9 cellular contexts compared by ENCODE assay signal in the genomic region with DNA sequence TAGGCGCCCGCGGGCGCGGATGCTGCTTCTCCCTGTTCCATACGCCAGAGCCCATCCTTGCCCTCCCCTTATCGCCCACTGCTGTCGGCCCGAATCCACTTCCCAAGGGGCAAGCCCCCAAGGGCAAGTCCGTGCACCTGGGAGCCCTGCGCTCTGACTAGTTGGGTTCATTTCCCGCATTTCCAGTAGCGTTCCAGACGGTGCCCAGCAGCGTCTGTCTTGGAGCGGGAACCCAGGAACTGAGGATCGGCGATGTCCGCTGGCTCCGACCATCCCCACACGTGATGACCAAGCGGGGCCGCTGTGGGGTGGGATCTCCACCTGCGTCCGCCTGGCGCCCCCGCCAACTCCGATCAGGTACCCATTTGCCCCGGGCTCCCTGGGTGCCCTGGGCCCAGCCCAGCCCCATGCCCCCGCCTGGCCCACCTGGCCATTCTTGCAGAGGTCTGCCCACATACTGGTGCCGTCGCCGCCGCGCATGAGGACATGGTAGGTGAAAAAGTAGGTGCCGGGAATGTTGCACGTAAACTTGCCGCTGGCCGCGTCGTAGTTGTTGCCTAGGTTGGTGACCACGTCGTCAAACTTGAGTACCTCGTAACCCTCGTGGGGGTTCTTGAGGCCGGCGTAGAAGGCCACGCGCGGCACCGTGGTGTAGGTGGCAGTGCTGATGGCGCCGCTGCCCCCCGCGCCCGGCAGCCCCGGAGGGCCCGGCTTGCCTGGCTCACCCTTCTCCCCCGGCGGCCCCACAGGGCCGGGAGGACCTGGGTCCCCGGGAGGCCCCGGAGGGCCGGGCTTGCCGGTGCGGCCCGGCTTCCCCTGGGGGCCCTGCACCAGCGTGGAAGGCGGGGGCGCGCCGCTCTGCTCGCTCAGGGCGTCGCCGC. TPM values are rescaled to one million over a fixed set of nuclear protein-coding genes. Genes with fewer than 3 reads are reported as not detected.
DNase-seq lines count a peak whose midpoint lies in the region; ATAC-seq and TF ChIP-seq lines count a peak whose summit lies in the region.
"Had no signal": no experiment of that assay in that cellular context is flagged by ENCODE, and none has a peak within 500 bp of the region (broad histone marks: within the 10 kb centered on the region; RNA-seq: fewer than 3 reads in every experiment).

No MANE protein-coding gene starts in this region.

- H3K9me3 ChIP-seq in HUES6 (ENCODE audit: control insufficient read depth, insufficient read depth, low read depth, low read length): no peaks in the 10 kb centered on the region
- H3K9me3 ChIP-seq in esophagus squamous epithelium: no peaks in the 10 kb centered on the region
- no peaks in the 10 kb centered on the region for H3K9me3 ChIP-seq in gastrocnemius medialis
- H3K9me3 ChIP-seq: psoas muscle had no signal

- H3K4me3 ChIP-seq in HUES6 (ENCODE audit: low read depth, low read length) (peak overlapping the region; percentile 46), esophagus squamous epithelium (peak overlapping the region in 3 of 4 donors; percentile 43 to 67 (median 48)), skeletal muscle cell (ENCODE audit: low read depth, low read length) (peak overlapping the region; percentile 21), gastrocnemius medialis (no peak overlapping the region)

- H3K27me3 ChIP-seq in HUES6 (ENCODE audit: control insufficient read depth, insufficient read depth, low read length): peaks cover 73% of the 10 kb centered on the region
- peaks cover 10 to 89% (median 19%) of the 10 kb centered on the region in 4 donors for H3K27me3 ChIP-seq in esophagus squamous epithelium
- H3K27me3 ChIP-seq in gastrocnemius medialis: peaks cover 54 to 63% (median 56%) of the 10 kb centered on the region in 3 donors

- DNase-seq in NCI-H748 (lab: John Stamatoyannopoulos, UW; ENCODE audit: unreplicated experiment) (peak; percentile 65), NCI-H748 treated with DMSO at 0.1 percent for 48 hours (lab: John Stamatoyannopoulos, UW) (no peak), esophagus squamous epithelium (lab: John Stamatoyannopoulos, UW) (no peak), skeletal muscle cell (ENCODE audit: low read depth) (no peak), CD1c-positive myeloid dendritic cell (ENCODE audit: extremely low spot score) (no peak), gastrocnemius medialis (no peak), cortex of kidney (lab: John Stamatoyannopoulos, UW) (no peak)

- TF ChIP-seq POLR2A in esophagus squamous epithelium (IDR thresholded peaks at IDR 0.05) (no peak), gastrocnemius medialis (IDR thresholded peaks at IDR 0.05) (no peak)

- ATAC-seq in gastrocnemius medialis: no peak

- 3% methylated on average over 12 of the region's 76 CpGs; no CpG with 5 or more reads in 1 of the 2 donors for WGBS in esophagus squamous epithelium, 2 donors

- intact Hi-C loops in esophagus squamous epithelium (cut with DNase I) (no loop called here), gastrocnemius medialis (cut with DNase I; ENCODE audit: low total_unique reads) (no loop called here)

- H3K36me3 ChIP-seq in HUES6 (ENCODE audit: control insufficient read depth, insufficient read depth, low read length) (no peaks in the 10 kb centered on the region), esophagus squamous epithelium (no peaks in the 10 kb centered on the region), gastrocnemius medialis (no peaks in the 10 kb centered on the region)

- no peak overlapping the region for H3K9ac ChIP-seq in HUES6 (ENCODE audit: low read length)

- no peak overlapping the region for H3K27ac ChIP-seq in HUES6 (ENCODE audit: low read depth, low read length)
- no peak overlapping the region for H3K27ac ChIP-seq in esophagus squamous epithelium
- no peak overlapping the region for H3K27ac ChIP-seq in gastrocnemius medialis
- H3K27ac ChIP-seq: psoas muscle had no signal

- TF ChIP-seq CTCF in esophagus squamous epithelium (IDR thresholded peaks at IDR 0.05) (no peak), gastrocnemius medialis (IDR thresholded peaks at IDR 0.05 in 4 of 5, conservative IDR thresholded peaks at IDR 0.05 in 1 of 5) (no peak)

- peaks cover 37% of the 10 kb centered on the region for H3K4me1 ChIP-seq in HUES6 (ENCODE audit: control insufficient read depth, insufficient read depth, low read length)
- H3K4me1 ChIP-seq in esophagus squamous epithelium: peaks cover 15 to 49% (median 31%) of the 10 kb centered on the region in 3 donors
- H3K4me1 ChIP-seq in gastrocnemius medialis: peaks cover 0 to 12% of the 10 kb centered on the region in 2 donors

- in situ Hi-C loops in gastrocnemius medialis (cut with MboI; ENCODE audit: low sequenced_read_pairs in 4 of 4): no loop called here

RNA-seq across cellular contexts. Expression of gene C1QL1, which starts 0.8 kb away (rescaled TPM):
- total RNA-seq in esophagus squamous epithelium (1 to 10 TPM in 1 of 4 donors, under 1 TPM in 2, not detected in 1; 0.35 to 2.3 (median 0.70) TPM), gastrocnemius medialis (not detected)
- total RNA-seq: psoas muscle had no signal

RNA-seq across cellular contexts. Expression of gene KIF18B, which starts 19.7 kb away (rescaled TPM):
- 10 to 100 TPM in 1 of 4 donors, 1 to 10 TPM in 3; 3.3 to 11.1 (median 4.8) TPM for total RNA-seq in esophagus squamous epithelium
- total RNA-seq in gastrocnemius medialis: 1 to 10 TPM in 1 of 4 donors, under 1 TPM in 1, not detected in 2; 0.09 to 1.7 TPM

RNA-seq across cellular contexts. Expression of gene GFAP, which starts 52.0 kb away (rescaled TPM):
- total RNA-seq in esophagus squamous epithelium: not detected
- not detected for total RNA-seq in gastrocnemius medialis

Comparison
In these comparisons a context has a peak if more than half of its experiments do, and no peak if none do; other contexts are left out.
1. H3K4me3 ChIP-seq: peak in HUES6 (single experiment), esophagus squamous epithelium (3 of 4) and skeletal muscle cell (single experiment); none in gastrocnemius medialis (0 of 4).